ENCODE assay signal across 2 cellular contexts in the genomic region with DNA sequence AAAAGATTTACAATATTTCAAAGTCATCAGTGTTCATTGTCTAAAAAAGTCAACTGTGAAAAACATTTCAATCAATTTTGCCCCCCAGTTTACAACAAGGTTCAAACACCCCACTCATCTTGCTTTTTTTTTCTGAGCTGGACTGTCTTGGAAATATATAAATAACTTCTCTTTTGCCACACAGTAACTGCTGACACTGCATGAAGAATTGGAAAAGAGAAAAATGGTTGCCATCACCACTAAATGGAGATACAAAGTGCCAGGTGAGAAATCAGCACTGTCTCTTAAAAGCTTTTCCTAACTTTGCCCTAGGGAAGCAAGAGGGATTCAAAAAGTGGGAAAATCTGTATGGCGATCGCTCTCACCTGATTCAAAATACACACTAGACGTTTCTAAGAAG.
TF ChIP-seq lines count a peak whose summit lies in the region.

No MANE protein-coding gene starts in this region.

TF ChIP-seq in GM23338, 12 proteins besides CTCF, POLR2A, EP300 and RAD21 (continued from another document):
- TF ChIP-seq, protein P1, sequence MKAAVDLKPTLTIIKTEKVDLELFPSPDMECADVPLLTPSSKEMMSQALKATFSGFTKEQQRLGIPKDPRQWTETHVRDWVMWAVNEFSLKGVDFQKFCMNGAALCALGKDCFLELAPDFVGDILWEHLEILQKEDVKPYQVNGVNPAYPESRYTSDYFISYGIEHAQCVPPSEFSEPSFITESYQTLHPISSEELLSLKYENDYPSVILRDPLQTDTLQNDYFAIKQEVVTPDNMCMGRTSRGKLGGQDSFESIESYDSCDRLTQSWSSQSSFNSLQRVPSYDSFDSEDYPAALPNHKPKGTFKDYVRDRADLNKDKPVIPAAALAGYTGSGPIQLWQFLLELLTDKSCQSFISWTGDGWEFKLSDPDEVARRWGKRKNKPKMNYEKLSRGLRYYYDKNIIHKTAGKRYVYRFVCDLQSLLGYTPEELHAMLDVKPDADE (IDR thresholded peaks at IDR 0.05): no peak
- TF ChIP-seq JUNB (IDR thresholded peaks at IDR 0.05; ENCODE audit: unreplicated experiment) (no peak), NANOG (IDR thresholded peaks at IDR 0.05; ENCODE audit: borderline replicate concordance) (no peak), STAT1 (IDR thresholded peaks at IDR 0.05; ENCODE audit: unreplicated experiment) (no peak)
TF ChIP-seq in GM23338: peak in this region for 0.

TF ChIP-seq in K562, 482 proteins besides CTCF, POLR2A, EP300 and RAD21 (continued from another document):
- TF ChIP-seq, protein P2, sequence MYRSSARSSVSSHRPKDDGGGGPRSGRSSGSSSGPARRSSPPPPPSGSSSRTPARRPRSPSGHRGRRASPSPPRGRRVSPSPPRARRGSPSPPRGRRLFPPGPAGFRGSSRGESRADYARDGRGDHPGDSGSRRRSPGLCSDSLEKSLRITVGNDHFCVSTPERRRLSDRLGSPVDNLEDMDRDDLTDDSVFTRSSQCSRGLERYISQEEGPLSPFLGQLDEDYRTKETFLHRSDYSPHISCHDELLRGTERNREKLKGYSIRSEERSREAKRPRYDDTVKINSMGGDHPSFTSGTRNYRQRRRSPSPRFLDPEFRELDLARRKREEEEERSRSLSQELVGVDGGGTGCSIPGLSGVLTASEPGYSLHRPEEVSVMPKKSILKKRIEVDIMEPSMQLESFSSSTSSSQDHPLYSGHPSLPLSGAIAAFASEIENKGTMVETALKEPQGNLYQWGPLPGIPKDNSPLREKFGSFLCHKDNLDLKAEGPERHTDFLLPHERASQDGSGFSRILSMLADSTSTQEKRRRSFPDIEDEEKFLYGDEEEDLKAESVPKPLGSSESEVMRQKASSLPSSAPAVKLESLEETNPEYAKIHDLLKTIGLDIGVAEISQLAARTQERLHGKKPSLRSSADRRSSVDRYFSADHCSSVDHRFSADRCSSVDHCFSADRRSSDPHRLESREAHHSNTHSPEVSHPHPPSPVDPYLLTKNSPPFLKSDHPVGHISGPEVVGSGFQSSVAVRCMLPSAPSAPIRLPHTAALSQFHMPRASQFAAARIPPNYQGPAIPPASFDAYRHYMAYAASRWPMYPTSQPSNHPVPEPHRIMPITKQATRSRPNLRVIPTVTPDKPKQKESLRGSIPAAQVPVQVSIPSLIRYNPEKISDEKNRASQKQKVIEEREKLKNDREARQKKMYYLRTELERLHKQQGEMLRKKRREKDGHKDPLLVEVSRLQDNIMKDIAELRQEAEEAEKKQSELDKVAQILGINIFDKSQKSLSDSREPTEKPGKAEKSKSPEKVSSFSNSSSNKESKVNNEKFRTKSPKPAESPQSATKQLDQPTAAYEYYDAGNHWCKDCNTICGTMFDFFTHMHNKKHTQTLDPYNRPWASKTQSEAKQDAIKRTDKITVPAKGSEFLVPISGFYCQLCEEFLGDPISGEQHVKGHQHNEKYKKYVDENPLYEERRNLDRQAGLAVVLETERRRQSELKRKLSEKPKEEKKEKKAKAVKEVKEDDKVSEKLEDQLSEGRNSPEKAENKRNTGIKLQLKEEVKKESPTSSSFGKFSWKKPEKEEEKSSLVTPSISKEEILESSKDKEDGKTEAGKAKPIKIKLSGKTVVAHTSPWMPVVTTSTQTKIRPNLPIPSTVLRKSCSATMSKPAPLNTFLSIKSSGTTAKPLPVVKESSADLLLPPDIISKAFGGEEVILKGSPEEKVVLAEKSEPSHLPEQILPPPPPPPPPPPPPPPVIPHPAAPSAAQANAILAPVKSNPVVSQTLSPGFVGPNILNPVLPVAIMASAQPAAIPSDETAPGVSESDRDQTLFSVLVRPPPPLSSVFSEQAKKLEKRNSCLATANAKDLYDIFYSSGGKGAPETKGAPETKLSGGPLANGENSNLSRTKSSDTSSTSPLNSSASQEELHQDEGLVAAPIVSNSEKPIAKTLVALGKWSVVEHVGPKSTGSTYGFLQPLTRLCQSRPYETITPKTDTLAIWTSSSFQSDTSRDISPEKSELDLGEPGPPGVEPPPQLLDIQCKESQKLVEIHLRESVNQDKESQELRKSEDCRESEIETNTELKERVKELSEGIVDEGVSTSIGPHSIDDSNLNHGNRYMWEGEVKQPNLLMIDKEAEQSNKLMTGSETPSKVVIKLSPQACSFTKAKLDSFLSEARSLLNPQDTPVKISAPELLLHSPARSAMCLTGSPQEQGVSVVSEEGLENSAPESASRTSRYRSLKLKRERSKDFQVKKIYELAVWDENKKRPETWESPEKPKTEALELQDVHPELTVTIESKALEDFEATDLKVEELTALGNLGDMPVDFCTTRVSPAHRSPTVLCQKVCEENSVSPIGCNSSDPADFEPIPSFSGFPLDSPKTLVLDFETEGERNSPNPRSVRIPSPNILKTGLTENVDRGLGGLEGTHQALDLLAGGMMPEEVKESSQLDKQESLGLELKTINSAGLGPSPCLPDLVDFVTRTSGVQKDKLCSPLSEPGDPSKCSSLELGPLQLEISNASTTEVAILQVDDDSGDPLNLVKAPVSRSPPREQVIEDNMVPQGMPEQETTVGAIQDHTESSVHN (IDR thresholded peaks at IDR 0.05; ENCODE audit: borderline replicate concordance in 1 of 2, low read depth in 1 of 2): no peak
- 0 out of 2 replicates have a peak, but pooled peaks have one; percentile 22 for TF ChIP-seq MAFG (tag; conservative IDR thresholded peaks at IDR 0.05)
